Comparison of ENCODE assay signal across 11 cellular contexts in genomic region chr1:8096105-8097011, GRCh38.
DNase-seq lines count a peak whose midpoint lies in the region; ATAC-seq, FAIRE-seq and TF ChIP-seq lines count a peak whose summit lies in the region.
"Had no signal": no experiment of that assay in that cellular context is flagged by ENCODE, and none has a peak within 500 bp of the region (broad histone marks: within the 10 kb centered on the region; RNA-seq: fewer than 3 reads in every experiment).

No MANE protein-coding gene starts in this region.

- no peaks in the 10 kb centered on the region for H3K9me3 ChIP-seq in A673 (ENCODE audit: low read depth, low read length, poor library complexity, severe bottlenecking)
- H3K9me3 ChIP-seq in K562 (replicated peaks; ENCODE audit: control insufficient read depth, insufficient read depth, low read depth, low read length): no peaks in the 10 kb centered on the region
- no peaks in the 10 kb centered on the region for H3K9me3 ChIP-seq in mesenchymal stem cell (ENCODE audit: control insufficient read depth, low read length)
- H3K9me3 ChIP-seq: MG63 had no signal

- peaks cover 3% of the 10 kb centered on the region for H3K79me1 ChIP-seq in mesenchymal stem cell (replicated peaks; ENCODE audit: low read length, poor library complexity, severe bottlenecking)

- H3K36me3 ChIP-seq in A673 (ENCODE audit: insufficient read depth, low read length, poor library complexity, severe bottlenecking): no peaks in the 10 kb centered on the region
- no peaks in the 10 kb centered on the region for H3K36me3 ChIP-seq in K562 (ENCODE audit: control insufficient read depth, insufficient read depth, low read length)
- no peaks in the 10 kb centered on the region for H3K36me3 ChIP-seq in mesenchymal stem cell (ENCODE audit: control insufficient read depth in 1 of 2, insufficient read depth in 2 of 2, low read depth in 1 of 2, low read length in 2 of 2)
- H3K36me3 ChIP-seq: MG63 had no signal

- H4K91ac ChIP-seq in mesenchymal stem cell (ENCODE audit: low read length): no peak overlapping the region

- H3K4me2 ChIP-seq in K562 (ENCODE audit: insufficient read depth, low read length) (no peak overlapping the region), mesenchymal stem cell (ENCODE audit: low read length, poor library complexity, severe bottlenecking) (no peak overlapping the region)

- TF ChIP-seq CTCF in A673 (conservative IDR thresholded peaks at IDR 0.05; ENCODE audit: low read depth, low read length) (no peak), K562 (IDR thresholded peaks at IDR 0.05 in 2 of 3, conservative IDR thresholded peaks at IDR 0.05 in 1 of 3; ENCODE audit: insufficient read depth in 2 of 3, low read depth in 1 of 3, low read length in 3 of 3) (no peak)

- no peak for FAIRE-seq in K562 (lab: Jason Lieb, UNC)
- FAIRE-seq: GM12892 had no signal

- H4K20me1 ChIP-seq in K562 (replicated peaks; ENCODE audit: control insufficient read depth, insufficient read depth, low read length): no peaks in the 10 kb centered on the region

- peak overlapping the region in 1 of 2 experiments; percentile 46 for H2BK12ac ChIP-seq in mesenchymal stem cell (ENCODE audit: low read length in 2 of 2)

- H4K8ac ChIP-seq in mesenchymal stem cell (ENCODE audit: low read length): no peak overlapping the region

- no peak for ATAC-seq in K562
- no peak for ATAC-seq in HG03139 (IDR thresholded peaks at IDR 0.05; ENCODE audit: unreplicated experiment)

- H2BK15ac ChIP-seq in mesenchymal stem cell (ENCODE audit: low read depth, poor library complexity, severe bottlenecking): no peak overlapping the region

- BruUV-seq in A673 (replicated peaks; lab: Mats Ljungman, UMichigan): TSS peak; percentile 80
- BruUV-seq in K562 (replicated peaks; lab: Mats Ljungman, UMichigan): no TSS peak

- H3K18ac ChIP-seq in mesenchymal stem cell (ENCODE audit: low read depth in 1 of 2, low read length in 2 of 2): peak overlapping the region in 1 of 2 experiments; percentile 33

- no peak for TF ChIP-seq POLR2A in K562 (conservative IDR thresholded peaks at IDR 0.05)

- no peak overlapping the region for H2BK120ac ChIP-seq in mesenchymal stem cell (ENCODE audit: low read depth, low read length)

- H3K4me3 ChIP-seq in A673 (ENCODE audit: low read depth, low read length, poor library complexity, severe bottlenecking) (no peak overlapping the region), K562 (no peak overlapping the region), mesenchymal stem cell (ENCODE audit: insufficient read depth in 1 of 2, low read depth in 1 of 2, low read length in 2 of 2) (no peak overlapping the region)
- H3K4me3 ChIP-seq: MG63 had no signal

- intact Hi-C loops in A673 (cut with micrococcal nuclease; ENCODE audit: unreplicated experiment) (loop anchor here (5.0 kb wide), 2 partner anchors 49 to 71 kb away; no protein-coding TSS in a partner anchor), K562 (cut with micrococcal nuclease) (no loop called here)

- peak overlapping the region; percentile 87 for H2BK5ac ChIP-seq in mesenchymal stem cell (ENCODE audit: low read depth, low read length, poor library complexity, severe bottlenecking)

- POLR2A ChIA-PET in A673 (lab: Charles Lee; ENCODE audit: low non-redundant PET) (interaction anchor here (0.6 kb wide), 1 partner anchor 626 kb away, joined by 3 read pairs; no protein-coding TSS in a partner anchor), K562 (lab: Yijun Ruan, JAX) (no interaction called here)

- no peaks in the 10 kb centered on the region for H3K9me1 ChIP-seq in K562 (ENCODE audit: control insufficient read depth, insufficient read depth, low read length)

- H2AFZ ChIP-seq in K562 (ENCODE audit: low read depth, low read length): no peak overlapping the region
- no peak overlapping the region for H2AFZ ChIP-seq in mesenchymal stem cell (ENCODE audit: low read depth, low read length)

- no peak overlapping the region for H3K4ac ChIP-seq in mesenchymal stem cell (ENCODE audit: low read depth in 1 of 2, low read length in 2 of 2)

- H3K27ac ChIP-seq in A673 (ENCODE audit: low read depth, low read length, poor library complexity, severe bottlenecking) (peak overlapping the region; percentile 79), K562 (ENCODE audit: extremely low read depth, low read depth, low read length) (no peak overlapping the region), mesenchymal stem cell (ENCODE audit: low read length, poor library complexity, severe bottlenecking) (peak overlapping the region; percentile 100)

- no peak for TF ChIP-seq RAD21 in K562 (CRISPR knock-in tag; conservative IDR thresholded peaks at IDR 0.05 in 1 of 2, IDR thresholded peaks at IDR 0.05 in 1 of 2)

- DNase-seq in A673 (ENCODE audit: low spot score): peak; percentile 58
- peak; percentile 96 for DNase-seq in HS-5 (ENCODE audit: low read depth)
- DNase-seq in K562 (ENCODE audit: extremely low read depth in 1 of 4, low spot score in 3 of 4): no peak
- DNase-seq in mesenchymal stem cell: peak; percentile 83
- no peak for DNase-seq in cerebellum (ENCODE audit: low spot score)
- DNase-seq in NCI-H526 (lab: John Stamatoyannopoulos, UW): no peak
- DNase-seq in NCI-H82 treated with DMSO at 0.1 percent for 48 hours (lab: John Stamatoyannopoulos, UW; ENCODE audit: unreplicated experiment): no peak
- DNase-seq: activated naive CD4-positive, alpha-beta T cell treated with Interleukin-2 at 50 U/mL for 16 hours; MG63 had no signal

- no peak overlapping the region for H3K23ac ChIP-seq in mesenchymal stem cell (ENCODE audit: low read length in 2 of 2)

- H3K79me2 ChIP-seq in K562 (ENCODE audit: control insufficient read depth, insufficient read depth, low read length): no peaks in the 10 kb centered on the region

- in situ Hi-C loops in K562 (cut with MboI): no loop called here

- H3K14ac ChIP-seq in mesenchymal stem cell (ENCODE audit: low read length in 2 of 2): no peak overlapping the region

- H2AK5ac ChIP-seq in mesenchymal stem cell (ENCODE audit: low read length, severe bottlenecking): no peak overlapping the region

- H3K9ac ChIP-seq in K562 (ENCODE audit: insufficient read depth in 1 of 2, low read depth in 2 of 2, low read length in 2 of 2) (no peak overlapping the region), mesenchymal stem cell (ENCODE audit: low read length) (peak overlapping the region; percentile 81)

- H3K4me1 ChIP-seq in A673 (ENCODE audit: insufficient read depth, low read length, poor library complexity, severe bottlenecking) (peaks cover 22% of the 10 kb centered on the region), K562 (replicated peaks in 1 of 2; ENCODE audit: control insufficient read depth in 2 of 2, insufficient read depth in 2 of 2, low read length in 2 of 2) (no peaks in the 10 kb centered on the region; a peak in 2 of 5 replicates), mesenchymal stem cell (ENCODE audit: control insufficient read depth, insufficient read depth, low read depth, low read length) (peaks cover 9% of the 10 kb centered on the region)

- TF ChIP-seq EP300 in K562 (IDR thresholded peaks at IDR 0.05; ENCODE audit: low read length): no peak

- H3K27me3 ChIP-seq in A673 (replicated peaks; ENCODE audit: insufficient read depth, low read depth, low read length, poor library complexity) (no peaks in the 10 kb centered on the region), K562 (ENCODE audit: control insufficient read depth in 2 of 2, insufficient read depth in 2 of 2, low read length in 2 of 2) (peaks cover 37 to 40% of the 10 kb centered on the region in 2 experiments), mesenchymal stem cell (ENCODE audit: control insufficient read depth in 1 of 2, insufficient read depth in 1 of 2, low read length in 2 of 2) (no peaks in the 10 kb centered on the region)
- H3K27me3 ChIP-seq: MG63 had no signal

- CTCF ChIA-PET in A673 (lab: Charles Lee) (no interaction called here), K562 (lab: Yijun Ruan, JAX; ENCODE audit: low intra/inter-chr PET ratio) (no interaction called here)

- 4% methylated on average over 12 of the region's 12 CpGs for WGBS in K562 (ENCODE audit: insufficient coverage, low coverage, missing lambda C conversion rate)
- WGBS in mesenchymal stem cell: 23% methylated on average over 10 of the region's 12 CpGs

TF ChIP-seq in K562, 482 proteins besides CTCF, POLR2A, EP300 and RAD21 (continues in another document):
- TF ChIP-seq ATF3 (IDR thresholded peaks at IDR 0.05): peak; percentile 83
- no peak for TF ChIP-seq ATF3 (CRISPR knock-in tag; conservative IDR thresholded peaks at IDR 0.05)
- no peak for TF ChIP-seq EWSR1 (IDR thresholded peaks at IDR 0.05; ENCODE audit: borderline replicate concordance, low read depth, partially characterized antibody)
- TF ChIP-seq FOSL1 (tag; conservative IDR thresholded peaks at IDR 0.05): peak; percentile 89
- peak in 1 of 2 experiments; percentile 54; a peak in 2 of 4 replicates for TF ChIP-seq KDM1A (IDR thresholded peaks at IDR 0.05)
- TF ChIP-seq CEBPG (CRISPR knock-in tag; IDR thresholded peaks at IDR 0.05): no peak
- peak in 1 of 2 experiments; percentile 39; a peak in 1 of 4 replicates for TF ChIP-seq CEBPG (tag; conservative IDR thresholded peaks at IDR 0.05 in 1 of 2, IDR thresholded peaks at IDR 0.05 in 1 of 2)
- no peak for TF ChIP-seq THRAP3 (IDR thresholded peaks at IDR 0.05; ENCODE audit: borderline replicate concordance)
- no peak for TF ChIP-seq ZNF449 (CRISPR knock-in tag; IDR thresholded peaks at IDR 0.05)
- TF ChIP-seq JUND (IDR thresholded peaks at IDR 0.05; ENCODE audit: borderline replicate concordance, low read depth, low read length): peak; percentile 47; the same call in 1 of the 2 replicates
- peak; percentile 40; the same call in 1 of the 3 replicates for TF ChIP-seq JUND (tag; IDR thresholded peaks at IDR 0.05; ENCODE audit: borderline replicate concordance, low read depth, low read length)
- no peak for TF ChIP-seq ZNF212 (CRISPR knock-in tag; IDR thresholded peaks at IDR 0.05)

Comparison
In these comparisons a context has a peak if more than half of its experiments do, and no peak if none do; other contexts are left out.
1. DNase-seq: peak in A673 (single experiment), HS-5 (single experiment) and mesenchymal stem cell (single experiment); none in K562 (0 of 4), cerebellum (single experiment), NCI-H526 (0 of 2) and NCI-H82 treated with DMSO at 0.1 percent for 48 hours (single experiment).